ENCODE assay signal across 9 cellular contexts in the genomic region with DNA sequence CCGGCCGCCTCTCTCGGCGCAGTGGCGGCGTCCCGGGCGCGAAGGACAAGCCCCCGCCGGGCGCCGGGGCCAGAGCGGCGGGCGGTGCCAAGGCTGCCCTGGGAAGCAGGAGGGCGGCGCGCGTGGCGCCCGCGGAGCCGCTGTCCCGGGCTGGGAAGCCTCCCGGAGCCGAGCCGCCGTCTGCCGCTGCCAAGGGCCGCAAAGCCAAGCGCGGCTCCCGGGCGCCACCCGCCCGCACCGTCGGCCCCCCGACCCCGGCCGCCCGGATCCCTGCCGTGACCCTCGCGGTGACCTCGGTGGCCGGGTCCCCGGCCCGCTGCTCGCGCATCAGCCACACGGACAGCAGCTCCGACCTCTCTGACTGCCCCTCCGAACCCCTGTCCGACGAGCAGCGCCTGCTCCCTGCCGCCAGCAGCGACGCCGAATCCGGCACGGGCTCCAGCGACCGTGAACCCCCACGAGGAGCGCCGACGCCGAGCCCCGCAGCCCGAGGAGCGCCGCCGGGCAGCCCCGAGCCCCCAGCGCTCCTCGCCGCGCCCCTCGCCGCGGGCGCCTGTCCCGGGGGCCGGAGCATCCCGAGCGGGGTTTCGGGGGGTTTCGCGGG. TPM values are rescaled to one million over a fixed set of nuclear protein-coding genes. Genes with fewer than 3 reads are reported as not detected.
DNase-seq lines count a peak whose midpoint lies in the region; ATAC-seq and TF ChIP-seq lines count a peak whose summit lies in the region.
"Had no signal": no experiment of that assay in that cellular context is flagged by ENCODE, and none has a peak within 500 bp of the region (broad histone marks: within the 10 kb centered on the region; RNA-seq: fewer than 3 reads in every experiment).

No MANE protein-coding gene starts in this region.

- H3K36me3 ChIP-seq in HEK293 (ENCODE audit: control insufficient read depth in 2 of 2, insufficient read depth in 1 of 2, low read length in 2 of 2): no peaks in the 10 kb centered on the region
- H3K36me3 ChIP-seq: neutrophil had no signal

- CTCF ChIA-PET in HEK293 (lab: Yijun Ruan, JAX): interaction anchor here (0.6 to 1.4 kb wide), 2 partner anchors 282 to 1328 kb away, joined by 3 to 8 read pairs; no protein-coding TSS in a partner anchor
- CTCF ChIA-PET in activated CD4-positive, alpha-beta memory T cell treated with anti-CD3 and anti-CD28 coated beads, Interleukin-2, amount 10 ng/mL, durations not matched to agents 7 days and 5 days (lab: Charles Lee): no interaction called here

- TF ChIP-seq CTCF in HEK293 (tag by site-specific recombination; IDR thresholded peaks at IDR 0.05): no peak

- H3K27ac ChIP-seq in HEK293 (ENCODE audit: extremely low read depth, low read depth, low read length): peak overlapping the region; percentile 69; the same call in 1 of the 2 replicates
- H3K27ac ChIP-seq: neutrophil had no signal

- peak overlapping the region; percentile 44 for H3K4me3 Mint-ChIP-seq in activated CD4-positive, alpha-beta memory T cell treated with anti-CD3 and anti-CD28 coated beads, Interleukin-2, amount 10 ng/mL, durations not matched to agents 7 days and 5 days

- peaks cover 20% of the 10 kb centered on the region for H3K4me1 Mint-ChIP-seq in activated CD4-positive, alpha-beta memory T cell treated with anti-CD3 and anti-CD28 coated beads, Interleukin-2, amount 10 ng/mL, durations not matched to agents 7 days and 5 days

- peaks cover 66% of the 10 kb centered on the region for H3K27me3 Mint-ChIP-seq in activated CD4-positive, alpha-beta memory T cell treated with anti-CD3 and anti-CD28 coated beads, Interleukin-2, amount 10 ng/mL, durations not matched to agents 7 days and 5 days

- peaks cover 6% of the 10 kb centered on the region for H3K4me1 ChIP-seq in HEK293 (ENCODE audit: control insufficient read depth, insufficient read depth, low read length)

- peak overlapping the region; percentile 43 for H3K4me3 ChIP-seq in HEK293 (ENCODE audit: low read depth, low read length)

- intact Hi-C loops in Right ventricle myocardium superior (cut with DNase I): no loop called here

- no peak for ATAC-seq in Right ventricle myocardium superior (ENCODE audit: poor library complexity)

- H3K9me3 Mint-ChIP-seq in activated CD4-positive, alpha-beta memory T cell treated with anti-CD3 and anti-CD28 coated beads, Interleukin-2, amount 10 ng/mL, durations not matched to agents 7 days and 5 days: no peaks in the 10 kb centered on the region

- no peak overlapping the region for H3K27ac Mint-ChIP-seq in activated CD4-positive, alpha-beta memory T cell treated with anti-CD3 and anti-CD28 coated beads, Interleukin-2, amount 10 ng/mL, durations not matched to agents 7 days and 5 days

- peak; percentile 15 for DNase-seq in Daoy (ENCODE audit: low read depth)
- no peak for DNase-seq in activated CD4-positive, alpha-beta memory T cell treated with anti-CD3 and anti-CD28 coated beads, Interleukin-2, amount 10 ng/mL, durations not matched to agents 7 days and 5 days
- DNase-seq in Right ventricle myocardium superior: peak; percentile 44
- peak; percentile 49 for DNase-seq in retina
- DNase-seq in NK-92 (lab: John Stamatoyannopoulos, UW; ENCODE audit: unreplicated experiment): no peak
- no peak for DNase-seq in ureter (ENCODE audit: low spot score)
- DNase-seq in kidney glomerular epithelial cell (lab: John Stamatoyannopoulos, UW): no peak

- H3K36me3 Mint-ChIP-seq in activated CD4-positive, alpha-beta memory T cell treated with anti-CD3 and anti-CD28 coated beads, Interleukin-2, amount 10 ng/mL, durations not matched to agents 7 days and 5 days (ENCODE audit: low read depth): peaks cover 3% of the 10 kb centered on the region

- POLR2A ChIA-PET in HEK293 (lab: Yijun Ruan, JAX): no interaction called here
- POLR2A ChIA-PET in activated CD4-positive, alpha-beta memory T cell treated with anti-CD3 and anti-CD28 coated beads, Interleukin-2, amount 10 ng/mL, durations not matched to agents 7 days and 5 days (lab: Charles Lee): interaction anchor here (1.0 kb wide), 1 partner anchor 51 kb away, joined by 3 read pairs; no protein-coding TSS in a partner anchor

- H3K9me3 ChIP-seq in HEK293 (ENCODE audit: control insufficient read depth, insufficient read depth, low read depth, low read length): no peaks in the 10 kb centered on the region
- H3K9me3 ChIP-seq: neutrophil had no signal

TF ChIP-seq in HEK293, 187 proteins besides CTCF, POLR2A, EP300 and RAD21:
- TF ChIP-seq ZNF133 (tag by site-specific recombination; IDR thresholded peaks at IDR 0.05) (no peak), ZNF843 (tag by site-specific recombination; IDR thresholded peaks at IDR 0.05) (no peak), ZNF473 (tag by site-specific recombination; IDR thresholded peaks at IDR 0.05) (no peak), ZNF600 (tag by site-specific recombination; IDR thresholded peaks at IDR 0.05) (no peak), HOXC10 (CRISPR knock-in tag; IDR thresholded peaks at IDR 0.05) (no peak), HOXA7 (CRISPR knock-in tag; IDR thresholded peaks at IDR 0.05; ENCODE audit: borderline replicate concordance) (no peak), ZFP41 (tag by site-specific recombination; IDR thresholded peaks at IDR 0.05; ENCODE audit: borderline replicate concordance) (no peak), ZNF394 (tag by site-specific recombination; IDR thresholded peaks at IDR 0.05; ENCODE audit: borderline replicate concordance) (no peak), OSR2 (tag by site-specific recombination; IDR thresholded peaks at IDR 0.05) (no peak), ZNF175 (tag by site-specific recombination; IDR thresholded peaks at IDR 0.05) (no peak), KLF7 (tag by site-specific recombination; IDR thresholded peaks at IDR 0.05; ENCODE audit: borderline replicate concordance) (no peak), GFI1B (tag by site-specific recombination; IDR thresholded peaks at IDR 0.05) (no peak), ZNF48 (tag by site-specific recombination; IDR thresholded peaks at IDR 0.05) (no peak)
- TF ChIP-seq, protein P1, sequence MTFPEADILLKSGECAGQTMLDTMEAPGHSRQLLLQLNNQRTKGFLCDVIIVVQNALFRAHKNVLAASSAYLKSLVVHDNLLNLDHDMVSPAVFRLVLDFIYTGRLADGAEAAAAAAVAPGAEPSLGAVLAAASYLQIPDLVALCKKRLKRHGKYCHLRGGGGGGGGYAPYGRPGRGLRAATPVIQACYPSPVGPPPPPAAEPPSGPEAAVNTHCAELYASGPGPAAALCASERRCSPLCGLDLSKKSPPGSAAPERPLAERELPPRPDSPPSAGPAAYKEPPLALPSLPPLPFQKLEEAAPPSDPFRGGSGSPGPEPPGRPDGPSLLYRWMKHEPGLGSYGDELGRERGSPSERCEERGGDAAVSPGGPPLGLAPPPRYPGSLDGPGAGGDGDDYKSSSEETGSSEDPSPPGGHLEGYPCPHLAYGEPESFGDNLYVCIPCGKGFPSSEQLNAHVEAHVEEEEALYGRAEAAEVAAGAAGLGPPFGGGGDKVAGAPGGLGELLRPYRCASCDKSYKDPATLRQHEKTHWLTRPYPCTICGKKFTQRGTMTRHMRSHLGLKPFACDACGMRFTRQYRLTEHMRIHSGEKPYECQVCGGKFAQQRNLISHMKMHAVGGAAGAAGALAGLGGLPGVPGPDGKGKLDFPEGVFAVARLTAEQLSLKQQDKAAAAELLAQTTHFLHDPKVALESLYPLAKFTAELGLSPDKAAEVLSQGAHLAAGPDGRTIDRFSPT (tag by site-specific recombination; IDR thresholded peaks at IDR 0.05): no peak
- TF ChIP-seq, protein P2, sequence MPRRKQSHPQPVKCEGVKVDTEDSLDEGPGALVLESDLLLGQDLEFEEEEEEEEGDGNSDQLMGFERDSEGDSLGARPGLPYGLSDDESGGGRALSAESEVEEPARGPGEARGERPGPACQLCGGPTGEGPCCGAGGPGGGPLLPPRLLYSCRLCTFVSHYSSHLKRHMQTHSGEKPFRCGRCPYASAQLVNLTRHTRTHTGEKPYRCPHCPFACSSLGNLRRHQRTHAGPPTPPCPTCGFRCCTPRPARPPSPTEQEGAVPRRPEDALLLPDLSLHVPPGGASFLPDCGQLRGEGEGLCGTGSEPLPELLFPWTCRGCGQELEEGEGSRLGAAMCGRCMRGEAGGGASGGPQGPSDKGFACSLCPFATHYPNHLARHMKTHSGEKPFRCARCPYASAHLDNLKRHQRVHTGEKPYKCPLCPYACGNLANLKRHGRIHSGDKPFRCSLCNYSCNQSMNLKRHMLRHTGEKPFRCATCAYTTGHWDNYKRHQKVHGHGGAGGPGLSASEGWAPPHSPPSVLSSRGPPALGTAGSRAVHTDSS (tag by site-specific recombination; IDR thresholded peaks at IDR 0.05): no peak
TF ChIP-seq in HEK293: peak in this region for 0.

RNA-seq across cellular contexts. Expression of gene MTCL1, which starts 0.7 kb away (rescaled TPM):
- total RNA-seq in Daoy (2014; rRNA removed; shearing (Covaris generic)): 12.2 and 20.8 TPM in 2 replicates
- 1 to 10 TPM in 1 of 2 experiments, under 1 TPM in 1; 0.75 to 1.1 TPM for total RNA-seq in activated CD4-positive, alpha-beta memory T cell treated with anti-CD3 and anti-CD28 coated beads, Interleukin-2, amount 10 ng/mL, durations not matched to agents 7 days and 5 days
- total RNA-seq in Right ventricle myocardium superior (9.0 TPM), ureter (150 TPM)

Comparison
In these comparisons a context has a peak if more than half of its experiments do, and no peak if none do; other contexts are left out.
1. DNase-seq: peak in Daoy (single experiment), Right ventricle myocardium superior (single experiment) and retina (single experiment); none in activated CD4-positive, alpha-beta memory T cell treated with anti-CD3 and anti-CD28 coated beads, Interleukin-2, amount 10 ng/mL, durations not matched to agents 7 days and 5 days (single experiment), NK-92 (single experiment), ureter (single experiment) and kidney glomerular epithelial cell (single experiment).